In the genomic region with DNA sequence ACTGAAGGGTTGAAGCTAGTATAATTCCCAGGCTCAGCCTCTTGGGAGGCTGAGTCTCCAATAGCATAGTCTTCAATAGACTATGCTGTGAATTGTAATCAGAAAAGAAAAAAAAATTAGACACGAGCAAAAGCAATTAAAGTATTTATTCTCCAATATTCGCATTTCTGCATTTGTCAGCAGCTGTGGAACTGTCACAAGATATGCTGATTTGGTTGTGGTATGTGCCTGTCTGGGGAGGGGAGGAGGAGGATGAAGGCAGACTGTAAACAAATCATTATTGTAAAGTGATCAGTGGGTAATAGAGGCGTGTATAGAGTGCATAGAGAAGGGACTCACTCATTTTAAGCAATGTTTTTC, we compare ENCODE assay signal across 9 cellular contexts. TPM values are rescaled to one million over a fixed set of nuclear protein-coding genes. Genes with fewer than 3 reads are reported as not detected.
DNase-seq lines count a peak whose midpoint lies in the region; ATAC-seq and TF ChIP-seq lines count a peak whose summit lies in the region.
"Had no signal": no experiment of that assay in that cellular context is flagged by ENCODE, and none has a peak within 500 bp of the region (broad histone marks: within the 10 kb centered on the region; RNA-seq: fewer than 3 reads in every experiment).

No MANE protein-coding gene starts in this region.

- DNase-seq in GM12865 (ENCODE audit: low read depth), result peak; percentile 44
- no peak for DNase-seq in activated T-helper 1 cell treated with anti-CD3 and anti-CD28 coated beads, Interleukin-12 subunit alpha, Interleukin-12 subunit beta, Interleukin-2, Interleukin-4 antibody, amounts not matched to agents 30 ng/mL and 10 ng/mL and 1 ng/mL, durations not matched to agents 14 hours and 24 hours and 36 hours (ENCODE audit: low spot score)
- no peak for DNase-seq in natural killer cell
- no peak for DNase-seq in NCI-H2196 (lab: John Stamatoyannopoulos, UW; ENCODE audit: unreplicated experiment)
- DNase-seq in coronary artery (ENCODE audit: low spot score), result no peak
- no peak for DNase-seq in NCI-H524 (lab: John Stamatoyannopoulos, UW)
- DNase-seq in NOMO-1 treated with DMSO at 0.1 percent for 48 hours (lab: John Stamatoyannopoulos, UW; ENCODE audit: unreplicated experiment), result no peak

- no peak overlapping the region for H3K27ac ChIP-seq in coronary artery

- peak overlapping the region; percentile 100 for H3K27ac Mint-ChIP-seq in activated T-helper 1 cell treated with anti-CD3 and anti-CD28 coated beads, Interleukin-12 subunit alpha, Interleukin-12 subunit beta, Interleukin-2, Interleukin-4 antibody, amounts not matched to agents 30 ng/mL and 10 ng/mL and 1 ng/mL, durations not matched to agents 14 hours and 24 hours and 36 hours
- peak overlapping the region; percentile 96 to 98 for H3K27ac Mint-ChIP-seq in natural killer cell

- peak overlapping the region; percentile 74 for H3K4me3 Mint-ChIP-seq in activated T-helper 1 cell treated with anti-CD3 and anti-CD28 coated beads, Interleukin-12 subunit alpha, Interleukin-12 subunit beta, Interleukin-2, Interleukin-4 antibody, amounts not matched to agents 30 ng/mL and 10 ng/mL and 1 ng/mL, durations not matched to agents 14 hours and 24 hours and 36 hours
- peak overlapping the region; percentile 92 for H3K4me3 Mint-ChIP-seq in natural killer cell

- H3K36me3 Mint-ChIP-seq in activated T-helper 1 cell treated with anti-CD3 and anti-CD28 coated beads, Interleukin-12 subunit alpha, Interleukin-12 subunit beta, Interleukin-2, Interleukin-4 antibody, amounts not matched to agents 30 ng/mL and 10 ng/mL and 1 ng/mL, durations not matched to agents 14 hours and 24 hours and 36 hours (ENCODE audit: low read depth), result peaks cover 10% of the 10 kb centered on the region
- no peaks in the 10 kb centered on the region for H3K36me3 Mint-ChIP-seq in natural killer cell

- ATAC-seq in HG02840 (IDR thresholded peaks at IDR 0.05; ENCODE audit: low FRiP score, unreplicated experiment), result peak; percentile 20
- ATAC-seq in natural killer cell, result peak; percentile 14 to 29 (median 20)

- TF ChIP-seq CTCF in GM12865 (IDR thresholded peaks at IDR 0.05; ENCODE audit: insufficient read depth, low read depth, low read length, missing control alignments) (no peak), natural killer cell (IDR thresholded peaks at IDR 0.05) (no peak), coronary artery (IDR thresholded peaks at IDR 0.05) (no peak)

- intact Hi-C loops in activated T-helper 1 cell treated with anti-CD3 and anti-CD28 coated beads, Interleukin-12 subunit alpha, Interleukin-12 subunit beta, Interleukin-2, Interleukin-4 antibody, amounts not matched to agents 30 ng/mL and 10 ng/mL and 1 ng/mL, durations not matched to agents 14 hours and 24 hours and 36 hours (cut with micrococcal nuclease), result loop anchor here (1.0 to 10.0 kb wide), 8 partner anchors 11 to 1353 kb away; partner anchors contain the start of genes BICRAL, CNPY3, MRPL14 and POLH
- intact Hi-C loops in natural killer cell (cut with micrococcal nuclease), result loop anchor here (1.0 to 5.0 kb wide), 4 partner anchors 11 to 611 kb away; partner anchors contain the start of genes BICRAL and TBCC

- peak overlapping the region; percentile 48 for H3K4me3 ChIP-seq in GM12865 (ENCODE audit: low read depth, low read length)
- H3K4me3 ChIP-seq in coronary artery, result no peak overlapping the region

- no peaks in the 10 kb centered on the region for H3K9me3 Mint-ChIP-seq in activated T-helper 1 cell treated with anti-CD3 and anti-CD28 coated beads, Interleukin-12 subunit alpha, Interleukin-12 subunit beta, Interleukin-2, Interleukin-4 antibody, amounts not matched to agents 30 ng/mL and 10 ng/mL and 1 ng/mL, durations not matched to agents 14 hours and 24 hours and 36 hours
- H3K9me3 Mint-ChIP-seq in natural killer cell, result no peaks in the 10 kb centered on the region

- no peaks in the 10 kb centered on the region for H3K27me3 Mint-ChIP-seq in activated T-helper 1 cell treated with anti-CD3 and anti-CD28 coated beads, Interleukin-12 subunit alpha, Interleukin-12 subunit beta, Interleukin-2, Interleukin-4 antibody, amounts not matched to agents 30 ng/mL and 10 ng/mL and 1 ng/mL, durations not matched to agents 14 hours and 24 hours and 36 hours (ENCODE audit: insufficient read depth)
- peaks cover 0 to 3% of the 10 kb centered on the region in 2 donors for H3K27me3 Mint-ChIP-seq in natural killer cell (ENCODE audit: low read depth in 2 of 2)

- peaks cover 55% of the 10 kb centered on the region for H3K4me1 Mint-ChIP-seq in activated T-helper 1 cell treated with anti-CD3 and anti-CD28 coated beads, Interleukin-12 subunit alpha, Interleukin-12 subunit beta, Interleukin-2, Interleukin-4 antibody, amounts not matched to agents 30 ng/mL and 10 ng/mL and 1 ng/mL, durations not matched to agents 14 hours and 24 hours and 36 hours (ENCODE audit: low read depth)
- peaks cover 68 to 69% of the 10 kb centered on the region in 2 donors for H3K4me1 Mint-ChIP-seq in natural killer cell

RNA-seq across cellular contexts. Expression of gene BICRAL, which starts 10.1 kb away (rescaled TPM):
- 14.1 and 14.2 TPM in 2 replicates for total RNA-seq in activated T-helper 1 cell treated with anti-CD3 and anti-CD28 coated beads, Interleukin-12 subunit alpha, Interleukin-12 subunit beta, Interleukin-2, Interleukin-4 antibody, amounts not matched to agents 30 ng/mL and 10 ng/mL and 1 ng/mL, durations not matched to agents 14 hours and 24 hours and 36 hours
- 10 to 100 TPM; 31.1 to 43.4 (median 37.1) TPM for total RNA-seq in natural killer cell

RNA-seq across cellular contexts. Expression of gene TBCC, which starts 25.8 kb away (rescaled TPM):
- total RNA-seq in activated T-helper 1 cell treated with anti-CD3 and anti-CD28 coated beads, Interleukin-12 subunit alpha, Interleukin-12 subunit beta, Interleukin-2, Interleukin-4 antibody, amounts not matched to agents 30 ng/mL and 10 ng/mL and 1 ng/mL, durations not matched to agents 14 hours and 24 hours and 36 hours, result 20.1 and 22.3 TPM in 2 replicates
- total RNA-seq in natural killer cell, result 10 to 100 TPM; 64.1 to 77.6 (median 65.6) TPM

RNA-seq across cellular contexts. Expression of gene PRPH2, which starts 49.3 kb away (rescaled TPM):
- not detected in 2 replicates for total RNA-seq in activated T-helper 1 cell treated with anti-CD3 and anti-CD28 coated beads, Interleukin-12 subunit alpha, Interleukin-12 subunit beta, Interleukin-2, Interleukin-4 antibody, amounts not matched to agents 30 ng/mL and 10 ng/mL and 1 ng/mL, durations not matched to agents 14 hours and 24 hours and 36 hours
- under 1 TPM; 0.12 to 0.16 (median 0.13) TPM for total RNA-seq in natural killer cell
- total RNA-seq: G401 had no signal
